ENCODE assay signal across 8 cellular contexts in genomic region chr7:107890493-107890961, GRCh38. TPM values are rescaled to one million over a fixed set of nuclear protein-coding genes. Genes with fewer than 3 reads are reported as not detected.
DNase-seq lines count a peak whose midpoint lies in the region; ATAC-seq, FAIRE-seq and TF ChIP-seq lines count a peak whose summit lies in the region.

No MANE protein-coding gene starts in this region.

- ATAC-seq in GM19035 (IDR thresholded peaks at IDR 0.05; ENCODE audit: unreplicated experiment) (peak; percentile 5), GM12878 (peak; percentile 5), left lobe of liver (peak; percentile 34), HG03108 (IDR thresholded peaks at IDR 0.05; ENCODE audit: unreplicated experiment) (no peak)

- H2AFZ ChIP-seq in GM12878 (ENCODE audit: control insufficient read depth, low read depth, low read length) = peak overlapping the region; percentile 98

- H3K9me3 ChIP-seq in AG04450 (ENCODE audit: control insufficient read depth, insufficient read depth, low read length) (no peaks in the 10 kb centered on the region; the same call in 1 of the 2 replicates), HUES48 (ENCODE audit: control insufficient read depth, insufficient read depth, low read length) (no peaks in the 10 kb centered on the region), GM12878 (replicated peaks; ENCODE audit: control insufficient read depth, insufficient read depth, low read length) (no peaks in the 10 kb centered on the region; the same call in 2 of the 3 replicates), thyroid gland (no peaks in the 10 kb centered on the region)

- WGBS in GM12878 (ENCODE audit: insufficient coverage, insufficient replicate concordance, low lambda C conversion rate, missing lambda C conversion rate) = under 1% methylated on average over 7 of the region's 7 CpGs
- WGBS in thyroid gland, 2 donors = 18% methylated on average over 7 of the region's 7 CpGs

- in situ Hi-C loops in GM12878 (cut with MboI) = no loop called here

- no peak for FAIRE-seq in GM12878 (lab: Jason Lieb, UNC)

- H3K4me2 ChIP-seq in GM12878 (ENCODE audit: control insufficient read depth, insufficient read depth) = peak overlapping the region; percentile 93

- H3K27ac ChIP-seq in AG04450 (ENCODE audit: low read depth, low read length) (peak overlapping the region; percentile 48), HUES48 (ENCODE audit: low read depth, low read length) (no peak overlapping the region), GM12878 (ENCODE audit: control insufficient read depth, insufficient read depth) (peak overlapping the region; percentile 73), thyroid gland (peak overlapping the region; percentile 86 to 88 (median 86))

- no peak for TF ChIP-seq EP300 in GM12878 (IDR thresholded peaks at IDR 0.05; ENCODE audit: borderline replicate concordance in 1 of 2, control insufficient read depth in 1 of 2, low read depth in 2 of 2, low read length in 2 of 2)

- DNase-seq in AG04450 (ENCODE audit: low read depth, low spot score) (no peak), GM12878 (ENCODE audit: low read depth, low spot score) (no peak), left lobe of liver (ENCODE audit: low spot score) (no peak), thyroid gland (no peak), RPMI8226 (no peak)

- no peak for TF ChIP-seq CTCF in AG04450 (IDR thresholded peaks at IDR 0.05; ENCODE audit: low read depth, low read length)
- no peak for TF ChIP-seq CTCF in GM12878 (IDR thresholded peaks at IDR 0.05 in 2 of 3, conservative IDR thresholded peaks at IDR 0.05 in 1 of 3; ENCODE audit: control insufficient read depth in 2 of 3, extremely low read depth in 1 of 3, insufficient read depth in 1 of 3, low read depth in 3 of 3, low read length in 3 of 3)
- TF ChIP-seq CTCF in thyroid gland (IDR thresholded peaks at IDR 0.05) = no peak

- TSS peak; percentile 96 for BruUV-seq in GM12878 (replicated peaks; lab: Mats Ljungman, UMichigan)

- no peak overlapping the region; the same call in 1 of the 2 replicates for H3K9ac ChIP-seq in HUES48 (ENCODE audit: low read depth, low read length)
- peak overlapping the region; percentile 78 for H3K9ac ChIP-seq in GM12878 (ENCODE audit: control insufficient read depth, insufficient read depth, low read length)

- RAD21 ChIA-PET in GM12878 (lab: Charles Lee; ENCODE audit: unreplicated experiment) = interaction anchor here (0.6 to 0.8 kb wide), 3 partner anchors 15 to 146 kb away, joined by 3 to 5 read pairs (median 3); no protein-coding TSS in a partner anchor

- peaks cover 28% of the 10 kb centered on the region for H3K36me3 ChIP-seq in HUES48 (ENCODE audit: control insufficient read depth, insufficient read depth, low read length)
- H3K36me3 ChIP-seq in GM12878 (ENCODE audit: control insufficient read depth in 2 of 2, insufficient read depth in 2 of 2, low read length in 1 of 2) = no peaks in the 10 kb centered on the region; a peak in 1 of 4 replicates
- peaks cover 0 to 4% of the 10 kb centered on the region in 2 donors for H3K36me3 ChIP-seq in thyroid gland

- TF ChIP-seq POLR2A in GM12878 (IDR thresholded peaks at IDR 0.05; ENCODE audit: low read depth, low read length) (no peak), thyroid gland (IDR thresholded peaks at IDR 0.05) (no peak)

- SMC1A ChIA-PET in GM12878 (lab: Charles Lee; ENCODE audit: uncharacterized antibody, unreplicated experiment) = interaction anchor here (0.6 to 2.1 kb wide), 9 partner anchors 9 to 721 kb away, joined by 3 to 12 read pairs (median 3); partner anchors contain the start of gene HBP1

- peaks cover 44% of the 10 kb centered on the region for H3K79me2 ChIP-seq in GM12878 (ENCODE audit: control insufficient read depth, insufficient read depth, low read length)

- H3K27me3 ChIP-seq in AG04450 (ENCODE audit: control insufficient read depth, insufficient read depth, low read length) (peaks cover 2% of the 10 kb centered on the region), HUES48 (ENCODE audit: control insufficient read depth, insufficient read depth, low read length) (no peaks in the 10 kb centered on the region), GM12878 (replicated peaks in 1 of 2; ENCODE audit: control insufficient read depth in 2 of 2, insufficient read depth in 2 of 2, low read length in 1 of 2) (no peaks in the 10 kb centered on the region), thyroid gland (no peaks in the 10 kb centered on the region)

- no peak for TF ChIP-seq RAD21 in GM12878 (IDR thresholded peaks at IDR 0.05; ENCODE audit: insufficient read depth, low read depth, low read length)

- peaks cover 12% of the 10 kb centered on the region for H3K4me1 ChIP-seq in HUES48 (ENCODE audit: control insufficient read depth, insufficient read depth, low read length)
- no peaks in the 10 kb centered on the region; the same call in 1 of the 2 replicates for H3K4me1 ChIP-seq in GM12878 (ENCODE audit: control insufficient read depth, insufficient read depth, low read length)
- peaks cover 17 to 21% of the 10 kb centered on the region in 2 donors for H3K4me1 ChIP-seq in thyroid gland

- H4K20me1 ChIP-seq in GM12878 (ENCODE audit: control insufficient read depth, insufficient read depth) = no peaks in the 10 kb centered on the region

- peak overlapping the region; percentile 90 for H3K4me3 ChIP-seq in AG04450 (ENCODE audit: low read depth, low read length)
- peak overlapping the region; percentile 96 for H3K4me3 ChIP-seq in HUES48 (ENCODE audit: low read depth, low read length)
- peak overlapping the region; percentile 91 for H3K4me3 ChIP-seq in GM12878
- peak overlapping the region; percentile 31 to 61 (median 46) for H3K4me3 ChIP-seq in thyroid gland (replicated peaks in 1 of 3)

- POLR2A ChIA-PET in AG04450 (lab: Yijun Ruan, JAX) = interaction anchor here (1.1 kb wide), 1 partner anchor 147 kb away, joined by 5 read pairs; no protein-coding TSS in a partner anchor
- POLR2A ChIA-PET in GM12878 (lab: Charles Lee) = interaction anchor here (1.1 to 1.4 kb wide), 3 partner anchors 27 to 634 kb away, joined by 3 read pairs; no protein-coding TSS in a partner anchor

- intact Hi-C loops in GM12878 (cut with micrococcal nuclease; ENCODE audit: unreplicated experiment) = no loop called here
- intact Hi-C loops in thyroid gland (cut with DNase I) = no loop called here

- CTCF ChIA-PET in AG04450 (lab: Charles Lee) = interaction anchor here (0.6 to 4.1 kb wide), 4 partner anchors 11 to 255 kb away, joined by 4 to 25 read pairs (median 11); no protein-coding TSS in a partner anchor
- CTCF ChIA-PET in GM12878 (lab: Yijun Ruan, JAX) = interaction anchor here (0.8 to 10.3 kb wide), 6 partner anchors 11 to 1098 kb away, joined by 3 to 61 read pairs (median 4); no protein-coding TSS in a partner anchor

TF ChIP-seq in GM12878, 131 proteins besides CTCF, POLR2A, EP300 and RAD21 (continues in another document):
- TF ChIP-seq MXI1 (IDR thresholded peaks at IDR 0.05; ENCODE audit: low read depth, low read length) (peak; percentile 14; the same call in 1 of the 2 replicates), PRDM15 (CRISPR knock-in tag; IDR thresholded peaks at IDR 0.05) (0 out of 2 replicates have a peak, but pooled peaks have one; percentile 19)

RNA-seq across cellular contexts. Expression of gene DLD, which starts 0.5 kb away (rescaled TPM):
- polyA plus RNA-seq in AG04450 (2011; rRNA removed) (134 and 169 TPM in 2 replicates), GM12878 (2011; rRNA removed) (175 and 282 TPM in 2 replicates), GM12878 (2014; fragmentation: Illumina TruSeq; extraction: Trizol) (314 and 369 TPM in 2 replicates), GM12878 (2014; fragmentation: Nextera tagmentation; extraction: Ambion mirVana) (100 to 1,000 TPM; 147 to 215 TPM), GM12878 (2014; rRNA removed) (109 and 133 TPM in 2 replicates), GM12878 (2016; fragmentation: Nextera tagmentation; extraction: Ambion mirVana) (100 to 1,000 TPM; 192 to 196 TPM)
- 59.5 and 74.6 TPM in 2 replicates for polyA minus RNA-seq in AG04450 (2011; rRNA and poly(A)+ RNA removed)
- total RNA-seq in GM12878 (2013; cell fraction: nucleolus; rRNA removed) = 165 and 179 TPM in 2 replicates
- total RNA-seq in GM12878 (2014; rRNA removed) (62.7 and 78.9 TPM in 2 replicates), GM12878 (2014; rRNA removed; fragmentation: Illumina TruSeq; extraction: Trizol) (80.6 and 82.9 TPM in 2 replicates), GM12878 (2021) (94.2 and 97.6 TPM in 2 replicates), left lobe of liver (63.0 TPM), thyroid gland (100 to 1,000 TPM; 108 to 343 (median 213) TPM)
- 52.1 TPM for polyA plus RNA-seq in GM12878 (2011; ENCODE audit: low read depth)
- polyA plus RNA-seq in GM12878 (2011; cell fraction: cytosol; rRNA removed) = 107 and 180 TPM in 2 replicates
- 113 and 159 TPM in 2 replicates for polyA plus RNA-seq in GM12878 (2011; cell fraction: nucleus; rRNA removed)
- polyA plus RNA-seq in GM12878 (2012) = 74.2 and 108 TPM in 2 replicates
- 156 and 216 TPM in 2 replicates for polyA minus RNA-seq in GM12878 (2011; rRNA and poly(A)+ RNA removed)
- polyA minus RNA-seq in GM12878 (2011; cell fraction: cytosol; rRNA and poly(A)+ RNA removed) = 25.8 and 41.4 TPM in 2 replicates
- polyA minus RNA-seq in GM12878 (2011; cell fraction: nucleus; rRNA and poly(A)+ RNA removed) = 31.9 and 55.5 TPM in 2 replicates

Comparison
In these comparisons a context has a peak if more than half of its experiments do, and no peak if none do; other contexts are left out.
1. H3K4me3 ChIP-seq: peak in every context shown above with its lines; median percentile 96 in HUES48; 91 in GM12878; 90 in AG04450; 46 in thyroid gland.